In genomic region chr10:59234814-59235429, GRCh38 we compare ENCODE assay signal across 8 cellular contexts. TPM values are rescaled to one million over a fixed set of nuclear protein-coding genes. Genes with fewer than 3 reads are reported as not detected.
DNase-seq lines count a peak whose midpoint lies in the region; ATAC-seq and TF ChIP-seq lines count a peak whose summit lies in the region.

No MANE protein-coding gene starts in this region.

- no peaks in the 10 kb centered on the region for H3K9me2 ChIP-seq in Loucy (replicated peaks; ENCODE audit: low read depth, low read length)

- H3F3A ChIP-seq in Loucy (ENCODE audit: low read depth) = no peaks in the 10 kb centered on the region

- no peak overlapping the region for H3K9ac ChIP-seq in Loucy (ENCODE audit: low read depth, low read length, poor library complexity, severe bottlenecking)

- H3K36me3 ChIP-seq in Loucy (ENCODE audit: insufficient read depth, low read length) = no peaks in the 10 kb centered on the region

- peak; percentile 76 for TF ChIP-seq CTCF in Loucy (conservative IDR thresholded peaks at IDR 0.05; ENCODE audit: low read length)
- TF ChIP-seq CTCF in omental fat pad (IDR thresholded peaks at IDR 0.05) = no peak

- no peak for ATAC-seq in GM18907 (IDR thresholded peaks at IDR 0.05; ENCODE audit: unreplicated experiment)
- no peak for ATAC-seq in omental fat pad (ENCODE audit: low FRiP score)

- DNase-seq in DMS 273 (lab: John Stamatoyannopoulos, UW; ENCODE audit: unreplicated experiment) (peak; percentile 47), DMS 273 treated with DMSO at 0.1 percent for 48 hours (lab: John Stamatoyannopoulos, UW) (no peak), astrocyte of the hippocampus (ENCODE audit: low read depth, low spot score) (peak; percentile 58), lung microvascular endothelial cell (ENCODE audit: low read depth in 2 of 2) (peak; percentile 10 to 41), retina (no peak), omental fat pad (ENCODE audit: low spot score) (no peak)

- no peaks in the 10 kb centered on the region for H3K79me2 ChIP-seq in Loucy (ENCODE audit: insufficient read depth, low read length)

- no peak overlapping the region for H3K4me2 ChIP-seq in Loucy (ENCODE audit: low read depth, low read length, poor library complexity, severe bottlenecking)

- no peaks in the 10 kb centered on the region for H4K20me1 ChIP-seq in Loucy (ENCODE audit: insufficient read depth, low read length, poor library complexity, severe bottlenecking)

- H3K27me3 ChIP-seq in Loucy (ENCODE audit: insufficient read depth, low read length, poor library complexity, severe bottlenecking) = no peaks in the 10 kb centered on the region

- no peak overlapping the region for H3K4me3 ChIP-seq in Loucy (ENCODE audit: low read length, poor library complexity, severe bottlenecking)

- H3K9me3 ChIP-seq in Loucy (ENCODE audit: insufficient read depth, low read depth, low read length) = no peaks in the 10 kb centered on the region

- H3K4me1 ChIP-seq in Loucy (ENCODE audit: insufficient read depth, low read length, poor library complexity, severe bottlenecking) = no peaks in the 10 kb centered on the region

- peak overlapping the region; percentile 63 for H2AFZ ChIP-seq in Loucy (ENCODE audit: low read length)

RNA-seq across cellular contexts. Expression of gene PHYHIPL, which starts 58.5 kb away (rescaled TPM):
- total RNA-seq in lung microvascular endothelial cell (not detected in 2 replicates), omental fat pad (not detected)

Comparison
In these comparisons a context has a peak if more than half of its experiments do, and no peak if none do; other contexts are left out.
1. DNase-seq: peak in DMS 273 (single experiment), astrocyte of the hippocampus (single experiment) and lung microvascular endothelial cell (2 of 2); none in DMS 273 treated with DMSO at 0.1 percent for 48 hours (single experiment), retina (single experiment) and omental fat pad (single experiment).